In genomic region chr3:47440131-47440530, GRCh38 we compare ENCODE assay signal across 11 cellular contexts. TPM values are rescaled to one million over a fixed set of nuclear protein-coding genes. Genes with fewer than 3 reads are reported as not detected.
DNase-seq lines count a peak whose midpoint lies in the region; ATAC-seq and TF ChIP-seq lines count a peak whose summit lies in the region.
"Had no signal": no experiment of that assay in that cellular context is flagged by ENCODE, and none has a peak within 500 bp of the region (broad histone marks: within the 10 kb centered on the region; RNA-seq: fewer than 3 reads in every experiment).

No MANE protein-coding gene starts in this region.

- no peak overlapping the region for H3K4me3 Mint-ChIP-seq in WTC11

- H3K27me3 ChIP-seq in left lung: no peaks in the 10 kb centered on the region
- H3K27me3 ChIP-seq: thyroid gland had no signal

- peaks cover 13% of the 10 kb centered on the region for H3K4me1 Mint-ChIP-seq in WTC11

- peaks cover 0 to 11% of the 10 kb centered on the region in 2 donors for H3K4me1 ChIP-seq in left lung

- TF ChIP-seq CTCF in GM12874 (IDR thresholded peaks at IDR 0.05; ENCODE audit: insufficient read depth, low read depth, low read length) (0 out of 2 replicates have a peak, but pooled peaks have one; percentile 13), WTC11 (IDR thresholded peaks at IDR 0.05) (no peak), fibroblast of the aortic adventitia (IDR thresholded peaks at IDR 0.05; ENCODE audit: insufficient read depth, low read length) (peak; percentile 40), left lung (IDR thresholded peaks at IDR 0.05) (no peak)

- no peak overlapping the region; the same call in 1 of the 2 replicates for H3K27ac Mint-ChIP-seq in WTC11

- POLR2A ChIA-PET in WTC11 (lab: Charles Lee): no interaction called here

- H3K36me3 ChIP-seq in left lung: peaks cover 0 to 34% of the 10 kb centered on the region in 2 donors

- peaks cover 45% of the 10 kb centered on the region for H3K36me3 Mint-ChIP-seq in WTC11

- H3K27me3 Mint-ChIP-seq in WTC11 (ENCODE audit: low read depth): no peaks in the 10 kb centered on the region

- H3K9me3 ChIP-seq in left lung: no peaks in the 10 kb centered on the region
- H3K9me3 ChIP-seq: mucosa of descending colon, thyroid gland had no signal

- ATAC-seq in WTC11 (peak; percentile 82), sciatic nerve (no peak), left lung (no peak)
- ATAC-seq: mucosa of descending colon had no signal

- DNase-seq in WTC11 (ENCODE audit: low spot score): no peak
- DNase-seq in fibroblast of the aortic adventitia (ENCODE audit: low read depth): no peak
- peak; percentile 19 for DNase-seq in sciatic nerve (ENCODE audit: low spot score)
- no peak for DNase-seq in mesenteric fat pad (ENCODE audit: low spot score)
- DNase-seq in left lung: no peak
- DNase-seq in NCI-H1436 treated with DMSO at 0.1 percent for 48 hours (lab: John Stamatoyannopoulos, UW): no peak
- DNase-seq: activated gamma-delta T cell, mucosa of descending colon, thyroid gland had no signal

- H3K27ac ChIP-seq in left lung: no peak overlapping the region
- H3K27ac ChIP-seq: KMS-11, thyroid gland had no signal

- H3K9me3 Mint-ChIP-seq in WTC11: no peaks in the 10 kb centered on the region; the same call in 1 of the 2 replicates

- CTCF ChIA-PET in WTC11 (lab: Charles Lee): interaction anchor here (0.6 to 3.1 kb wide), 6 partner anchors 19 to 113 kb away, joined by 3 to 13 read pairs (median 3); no protein-coding TSS in a partner anchor

- H3K4me3 ChIP-seq in fibroblast of the aortic adventitia (ENCODE audit: low read depth, low read length) (no peak overlapping the region), left lung (no peak overlapping the region)
- H3K4me3 ChIP-seq: mucosa of descending colon, thyroid gland had no signal

- intact Hi-C loops in sciatic nerve (cut with DNase I): no loop called here
- intact Hi-C loops in left lung (cut with DNase I): no loop called here

TF ChIP-seq in WTC11, 78 proteins besides CTCF, POLR2A, EP300 and RAD21 (continues in another document):
- TF ChIP-seq USF2 (CRISPR knock-in tag; IDR thresholded peaks at IDR 0.05): no peak
- TF ChIP-seq STAT6 (CRISPR knock-in tag; conservative IDR thresholded peaks at IDR 0.05; ENCODE audit: low read depth): no peak
- TF ChIP-seq NFYB (CRISPR knock-in tag; conservative IDR thresholded peaks at IDR 0.05; ENCODE audit: low read depth): no peak
- no peak for TF ChIP-seq SP1 (CRISPR knock-in tag; conservative IDR thresholded peaks at IDR 0.05)
- TF ChIP-seq KAT7 (CRISPR knock-in tag; IDR thresholded peaks at IDR 0.05; ENCODE audit: borderline replicate concordance): no peak
- TF ChIP-seq, protein P1, sequence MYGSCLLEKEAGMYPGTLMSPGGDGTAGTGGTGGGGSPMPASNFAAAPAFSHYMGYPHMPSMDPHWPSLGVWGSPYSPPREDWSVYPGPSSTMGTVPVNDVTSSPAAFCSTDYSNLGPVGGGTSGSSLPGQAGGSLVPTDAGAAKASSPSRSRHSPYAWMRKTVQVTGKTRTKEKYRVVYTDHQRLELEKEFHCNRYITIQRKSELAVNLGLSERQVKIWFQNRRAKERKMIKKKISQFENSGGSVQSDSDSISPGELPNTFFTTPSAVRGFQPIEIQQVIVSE (CRISPR knock-in tag; IDR thresholded peaks at IDR 0.05; ENCODE audit: borderline replicate concordance): no peak
- TF ChIP-seq NFE2L1 (CRISPR knock-in tag; IDR thresholded peaks at IDR 0.05): no peak
- TF ChIP-seq ELF4 (CRISPR knock-in tag; IDR thresholded peaks at IDR 0.05; ENCODE audit: low read depth): no peak
- no peak for TF ChIP-seq JAZF1 (CRISPR knock-in tag; IDR thresholded peaks at IDR 0.05)
- TF ChIP-seq, protein P2, sequence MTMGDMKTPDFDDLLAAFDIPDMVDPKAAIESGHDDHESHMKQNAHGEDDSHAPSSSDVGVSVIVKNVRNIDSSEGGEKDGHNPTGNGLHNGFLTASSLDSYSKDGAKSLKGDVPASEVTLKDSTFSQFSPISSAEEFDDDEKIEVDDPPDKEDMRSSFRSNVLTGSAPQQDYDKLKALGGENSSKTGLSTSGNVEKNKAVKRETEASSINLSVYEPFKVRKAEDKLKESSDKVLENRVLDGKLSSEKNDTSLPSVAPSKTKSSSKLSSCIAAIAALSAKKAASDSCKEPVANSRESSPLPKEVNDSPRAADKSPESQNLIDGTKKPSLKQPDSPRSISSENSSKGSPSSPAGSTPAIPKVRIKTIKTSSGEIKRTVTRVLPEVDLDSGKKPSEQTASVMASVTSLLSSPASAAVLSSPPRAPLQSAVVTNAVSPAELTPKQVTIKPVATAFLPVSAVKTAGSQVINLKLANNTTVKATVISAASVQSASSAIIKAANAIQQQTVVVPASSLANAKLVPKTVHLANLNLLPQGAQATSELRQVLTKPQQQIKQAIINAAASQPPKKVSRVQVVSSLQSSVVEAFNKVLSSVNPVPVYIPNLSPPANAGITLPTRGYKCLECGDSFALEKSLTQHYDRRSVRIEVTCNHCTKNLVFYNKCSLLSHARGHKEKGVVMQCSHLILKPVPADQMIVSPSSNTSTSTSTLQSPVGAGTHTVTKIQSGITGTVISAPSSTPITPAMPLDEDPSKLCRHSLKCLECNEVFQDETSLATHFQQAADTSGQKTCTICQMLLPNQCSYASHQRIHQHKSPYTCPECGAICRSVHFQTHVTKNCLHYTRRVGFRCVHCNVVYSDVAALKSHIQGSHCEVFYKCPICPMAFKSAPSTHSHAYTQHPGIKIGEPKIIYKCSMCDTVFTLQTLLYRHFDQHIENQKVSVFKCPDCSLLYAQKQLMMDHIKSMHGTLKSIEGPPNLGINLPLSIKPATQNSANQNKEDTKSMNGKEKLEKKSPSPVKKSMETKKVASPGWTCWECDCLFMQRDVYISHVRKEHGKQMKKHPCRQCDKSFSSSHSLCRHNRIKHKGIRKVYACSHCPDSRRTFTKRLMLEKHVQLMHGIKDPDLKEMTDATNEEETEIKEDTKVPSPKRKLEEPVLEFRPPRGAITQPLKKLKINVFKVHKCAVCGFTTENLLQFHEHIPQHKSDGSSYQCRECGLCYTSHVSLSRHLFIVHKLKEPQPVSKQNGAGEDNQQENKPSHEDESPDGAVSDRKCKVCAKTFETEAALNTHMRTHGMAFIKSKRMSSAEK (CRISPR knock-in tag; IDR thresholded peaks at IDR 0.05; ENCODE audit: borderline replicate concordance): no peak
- TF ChIP-seq, protein P3, sequence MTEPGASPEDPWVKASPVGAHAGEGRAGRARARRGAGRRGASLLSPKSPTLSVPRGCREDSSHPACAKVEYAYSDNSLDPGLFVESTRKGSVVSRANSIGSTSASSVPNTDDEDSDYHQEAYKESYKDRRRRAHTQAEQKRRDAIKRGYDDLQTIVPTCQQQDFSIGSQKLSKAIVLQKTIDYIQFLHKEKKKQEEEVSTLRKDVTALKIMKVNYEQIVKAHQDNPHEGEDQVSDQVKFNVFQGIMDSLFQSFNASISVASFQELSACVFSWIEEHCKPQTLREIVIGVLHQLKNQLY (CRISPR knock-in tag; IDR thresholded peaks at IDR 0.05): no peak
- TF ChIP-seq ZNF263 (CRISPR knock-in tag; IDR thresholded peaks at IDR 0.05; ENCODE audit: low read depth): no peak
- TF ChIP-seq ZBTB43 (CRISPR knock-in tag; IDR thresholded peaks at IDR 0.05): no peak
- TF ChIP-seq ZBTB21 (CRISPR knock-in tag; IDR thresholded peaks at IDR 0.05; ENCODE audit: borderline replicate concordance): no peak
- TF ChIP-seq GTF2I (CRISPR knock-in tag; conservative IDR thresholded peaks at IDR 0.05): no peak
- TF ChIP-seq SMAD4 (CRISPR knock-in tag; IDR thresholded peaks at IDR 0.05): no peak

RNA-seq across cellular contexts. Expression of gene SCAP, which starts 35.6 kb away (rescaled TPM):
- 115 to 117 TPM (median 117 TPM) in 3 replicates for total RNA-seq in WTC11 (2021)
- 42.0 and 47.7 TPM in 2 replicates for total RNA-seq in fibroblast of the aortic adventitia (ENCODE audit: low replicate concordance)
- 64.6 TPM for total RNA-seq in sciatic nerve
- 72.8 TPM for total RNA-seq in mesenteric fat pad
- 10 to 100 TPM; 68.6 to 84.3 TPM for total RNA-seq in left lung

RNA-seq across cellular contexts. Expression of gene PTPN23, which starts 59.3 kb away (rescaled TPM):
- total RNA-seq in WTC11 (2021) (44.1 to 53.5 TPM (median 49.8 TPM) in 3 replicates), fibroblast of the aortic adventitia (ENCODE audit: low replicate concordance) (11.4 and 14.3 TPM in 2 replicates), sciatic nerve (53.7 TPM), mesenteric fat pad (40.3 TPM), left lung (10 to 100 TPM; 42.1 to 53.5 TPM)

Comparison
In these comparisons a context has a peak if more than half of its experiments do, and no peak if none do; other contexts are left out.
1. CTCF ChIP-seq: peak in GM12874 (single experiment) and fibroblast of the aortic adventitia (single experiment); none in WTC11 (single experiment) and left lung (0 of 2).